10 cellular contexts compared by ENCODE assay signal in genomic region chr16:11621539-11621919, GRCh38. TPM values are rescaled to one million over a fixed set of nuclear protein-coding genes. Genes with fewer than 3 reads are reported as not detected.
DNase-seq lines count a peak whose midpoint lies in the region; ATAC-seq and TF ChIP-seq lines count a peak whose summit lies in the region.
"Had no signal": no experiment of that assay in that cellular context is flagged by ENCODE, and none has a peak within 500 bp of the region (broad histone marks: within the 10 kb centered on the region; RNA-seq: fewer than 3 reads in every experiment).

No MANE protein-coding gene starts in this region.

- no peak for TF ChIP-seq CTCF in transverse colon (IDR thresholded peaks at IDR 0.05)

- no peak for TF ChIP-seq EP300 in transverse colon (IDR thresholded peaks at IDR 0.05; ENCODE audit: low read depth)

- no peaks in the 10 kb centered on the region for H3K9me3 ChIP-seq in mesodermal cell (ENCODE audit: control insufficient read depth, low read length)
- no peaks in the 10 kb centered on the region for H3K9me3 ChIP-seq in transverse colon

- H3K27ac Mint-ChIP-seq in activated naive CD4-positive, alpha-beta T cell treated with anti-CD3 and anti-CD28 coated beads, Interleukin-2, amount 50 U/mL, for 24 hours, result peak overlapping the region; percentile 89
- H3K27ac Mint-ChIP-seq in activated T-helper 17 cell treated with anti-CD3 and anti-CD28 coated beads, Interleukin-2, amount 50 U/mL, for 72 hours, result peak overlapping the region; percentile 88

- no peaks in the 10 kb centered on the region for H3K27me3 Mint-ChIP-seq in activated naive CD4-positive, alpha-beta T cell treated with anti-CD3 and anti-CD28 coated beads, Interleukin-2, amount 50 U/mL, for 24 hours
- no peaks in the 10 kb centered on the region for H3K27me3 Mint-ChIP-seq in activated T-helper 17 cell treated with anti-CD3 and anti-CD28 coated beads, Interleukin-2, amount 50 U/mL, for 72 hours

- H3K36me3 ChIP-seq in mesodermal cell (ENCODE audit: control insufficient read depth, insufficient read depth, low read length) (no peaks in the 10 kb centered on the region), transverse colon (no peaks in the 10 kb centered on the region)

- no peaks in the 10 kb centered on the region for H3K27me3 ChIP-seq in transverse colon
- H3K27me3 ChIP-seq: dorsolateral prefrontal cortex had no signal

- H3K4me1 ChIP-seq in mesodermal cell (ENCODE audit: control insufficient read depth, insufficient read depth, low read length, poor library complexity, severe bottlenecking) (peaks cover 3% of the 10 kb centered on the region), transverse colon (peaks cover 0 to 9% (median 3%) of the 10 kb centered on the region in 4 donors)

- peaks cover 65% of the 10 kb centered on the region for H3K4me1 Mint-ChIP-seq in activated naive CD4-positive, alpha-beta T cell treated with anti-CD3 and anti-CD28 coated beads, Interleukin-2, amount 50 U/mL, for 24 hours
- peaks cover 32% of the 10 kb centered on the region for H3K4me1 Mint-ChIP-seq in activated T-helper 17 cell treated with anti-CD3 and anti-CD28 coated beads, Interleukin-2, amount 50 U/mL, for 72 hours

- TF ChIP-seq POLR2A in transverse colon (IDR thresholded peaks at IDR 0.05), result no peak

- H3K4me3 ChIP-seq in mesodermal cell (ENCODE audit: extremely low read depth, insufficient read depth, low read length, poor library complexity, severe bottlenecking) (no peak overlapping the region), transverse colon (peak overlapping the region in 1 of 4 donors; percentile 27)

- no peak for ATAC-seq in activated T-helper 17 cell treated with anti-CD3 and anti-CD28 coated beads, Interleukin-2, amount 50 U/mL, for 72 hours (replicated peaks)
- ATAC-seq in GM18502 (IDR thresholded peaks at IDR 0.05; ENCODE audit: poor library complexity, unreplicated experiment), result no peak

- H3K4me3 Mint-ChIP-seq in activated naive CD4-positive, alpha-beta T cell treated with anti-CD3 and anti-CD28 coated beads, Interleukin-2, amount 50 U/mL, for 24 hours, result peak overlapping the region; percentile 87
- H3K4me3 Mint-ChIP-seq in activated T-helper 17 cell treated with anti-CD3 and anti-CD28 coated beads, Interleukin-2, amount 50 U/mL, for 72 hours, result peak overlapping the region; percentile 84

- intact Hi-C loops in transverse colon (cut with DNase I; ENCODE audit: low total_unique reads), result no loop called here

- H3K27ac ChIP-seq in mesodermal cell (ENCODE audit: low read depth, low read length, severe bottlenecking), result peak overlapping the region; percentile 10
- peak overlapping the region; percentile 34 to 73 (median 60) for H3K27ac ChIP-seq in transverse colon

- in situ Hi-C loops in transverse colon (cut with MboI; ENCODE audit: low pct_ligation_motif_present in 1 of 4, low pct_unique_long_range_greater_than_20kb in 1 of 4, low sequenced_read_pairs in 3 of 4), result no loop called here

- WGBS in mesodermal cell (ENCODE audit: insufficient coverage in 2 of 2), 2 experiments, result 70 to 71% methylated on average over 2 of the region's 6 CpGs
- 45 to 46% methylated on average over 2 to 6 of the region's 6 CpGs for WGBS in transverse colon (ENCODE audit: low coverage in 1 of 2), 2 donors

- peaks cover 3% of the 10 kb centered on the region for H3K36me3 Mint-ChIP-seq in activated naive CD4-positive, alpha-beta T cell treated with anti-CD3 and anti-CD28 coated beads, Interleukin-2, amount 50 U/mL, for 24 hours
- H3K36me3 Mint-ChIP-seq in activated T-helper 17 cell treated with anti-CD3 and anti-CD28 coated beads, Interleukin-2, amount 50 U/mL, for 72 hours (ENCODE audit: low read depth), result no peaks in the 10 kb centered on the region

- DNase-seq in activated naive CD4-positive, alpha-beta T cell treated with Interleukin-2 at 50 U/mL for 16 hours, result no peak
- DNase-seq in transverse colon (no peak), NCI-H2171 treated with DMSO at 0.1 percent for 48 hours (lab: John Stamatoyannopoulos, UW) (no peak)
- DNase-seq in stimulated activated CD4-positive, alpha-beta T cell treated with anti-CD3 and anti-CD28 coated beads, Interleukin-4, amount 100 ng/mL, for 4 hours, result no peak
- DNase-seq: dorsolateral prefrontal cortex, Karpas-422 had no signal

- H3K9me3 Mint-ChIP-seq in activated naive CD4-positive, alpha-beta T cell treated with anti-CD3 and anti-CD28 coated beads, Interleukin-2, amount 50 U/mL, for 24 hours, result no peaks in the 10 kb centered on the region
- H3K9me3 Mint-ChIP-seq in activated T-helper 17 cell treated with anti-CD3 and anti-CD28 coated beads, Interleukin-2, amount 50 U/mL, for 72 hours, result no peaks in the 10 kb centered on the region

RNA-seq across cellular contexts. Expression of gene LITAF, which starts 34.8 kb away (rescaled TPM):
- total RNA-seq in activated T-helper 17 cell treated with anti-CD3 and anti-CD28 coated beads, Interleukin-2, amount 50 U/mL, for 72 hours, result 10 to 100 TPM; 66.0 to 82.9 TPM
- 112 TPM for polyA plus RNA-seq in mesodermal cell (2013, experiment 1 of 2)
- polyA plus RNA-seq in mesodermal cell (2013, experiment 2 of 2), result 88.5 TPM
- total RNA-seq in transverse colon, result 100 to 1,000 TPM in 2 of 4 donors, 10 to 100 TPM in 2; 32.8 to 193 (median 101) TPM

RNA-seq across cellular contexts. Expression of gene SNN, which starts 46.7 kb away (rescaled TPM):
- total RNA-seq in activated T-helper 17 cell treated with anti-CD3 and anti-CD28 coated beads, Interleukin-2, amount 50 U/mL, for 72 hours, result 1 to 10 TPM; 3.3 to 4.9 TPM
- 33.8 TPM for polyA plus RNA-seq in mesodermal cell (2013, experiment 1 of 2)
- polyA plus RNA-seq in mesodermal cell (2013, experiment 2 of 2), result 25.9 TPM
- 10 to 100 TPM in 2 of 4 donors, 1 to 10 TPM in 2; 4.9 to 12.3 (median 8.6) TPM for total RNA-seq in transverse colon
